ENCODE assay signal across 1 cellular context in the genomic region with DNA sequence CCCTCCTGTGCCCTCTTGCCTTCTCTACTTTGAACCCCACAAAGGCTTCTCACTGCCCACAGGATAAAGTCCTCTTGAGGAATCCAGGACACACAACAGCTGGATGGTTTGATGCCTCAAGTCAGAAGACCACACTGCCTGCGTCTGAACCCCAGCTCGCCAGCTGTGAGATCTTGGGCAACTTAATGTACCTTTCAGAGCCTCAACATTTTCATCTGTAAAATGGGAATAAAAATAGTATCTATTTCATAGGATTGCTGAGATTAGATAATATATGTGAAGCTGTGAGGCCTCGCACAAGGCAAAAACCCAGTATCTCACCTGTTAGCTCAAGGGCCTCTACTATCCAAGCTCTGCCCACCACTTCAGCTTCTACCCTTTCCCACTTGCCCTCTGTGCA.
A peak's percentile ranks its signal among the peaks of the same experiment; 100 is the strongest.
TF ChIP-seq lines count a peak whose summit lies in the region.

No MANE protein-coding gene starts in this region.

TF ChIP-seq in HepG2, 621 proteins besides CTCF, POLR2A, EP300 and RAD21:
- TF ChIP-seq ZNF160 (CRISPR knock-in tag; IDR thresholded peaks at IDR 0.05) (no peak), ZNF629 (CRISPR knock-in tag; conservative IDR thresholded peaks at IDR 0.05) (peak; percentile 71), FOXC1 (CRISPR knock-in tag; IDR thresholded peaks at IDR 0.05; ENCODE audit: borderline replicate concordance) (no peak)
- TF ChIP-seq, protein P1, sequence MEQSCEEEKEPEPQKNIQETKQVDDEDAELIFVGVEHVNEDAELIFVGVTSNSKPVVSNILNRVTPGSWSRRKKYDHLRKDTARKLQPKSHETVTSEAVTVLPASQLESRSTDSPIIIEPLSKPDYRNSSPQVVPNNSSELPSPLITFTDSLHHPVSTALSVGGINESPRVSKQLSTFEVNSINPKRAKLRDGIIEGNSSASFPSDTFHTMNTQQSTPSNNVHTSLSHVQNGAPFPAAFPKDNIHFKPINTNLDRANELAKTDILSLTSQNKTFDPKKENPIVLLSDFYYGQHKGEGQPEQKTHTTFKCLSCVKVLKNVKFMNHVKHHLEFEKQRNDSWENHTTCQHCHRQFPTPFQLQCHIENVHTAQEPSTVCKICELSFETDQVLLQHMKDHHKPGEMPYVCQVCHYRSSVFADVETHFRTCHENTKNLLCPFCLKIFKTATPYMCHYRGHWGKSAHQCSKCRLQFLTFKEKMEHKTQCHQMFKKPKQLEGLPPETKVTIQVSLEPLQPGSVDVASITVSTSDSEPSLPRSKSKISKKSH (CRISPR knock-in tag; IDR thresholded peaks at IDR 0.05; ENCODE audit: borderline replicate concordance), result no peak
